8 cellular contexts compared by ENCODE assay signal in genomic region chr19:36488118-36488815, GRCh38. TPM values are rescaled to one million over a fixed set of nuclear protein-coding genes. Genes with fewer than 3 reads are reported as not detected.
DNase-seq lines count a peak whose midpoint lies in the region; ATAC-seq and TF ChIP-seq lines count a peak whose summit lies in the region.

No MANE protein-coding gene starts in this region.

- ATAC-seq in left lung (no peak), HG02884 (IDR thresholded peaks at IDR 0.05; ENCODE audit: unreplicated experiment) (no peak), HG03097 (IDR thresholded peaks at IDR 0.05; ENCODE audit: low FRiP score, unreplicated experiment) (no peak)

- intact Hi-C loops in activated naive CD4-positive, alpha-beta T cell treated with anti-CD3 and anti-CD28 coated beads for 36 hours (cut with micrococcal nuclease) = loop anchor here (2.0 to 5.0 kb wide), 8 partner anchors 69 to 741 kb away; partner anchors contain the start of genes LIN37, PSENEN, U2AF1L4 and ZFP14
- intact Hi-C loops in left lung (cut with DNase I) (no loop called here), transverse colon (cut with DNase I; ENCODE audit: low total_unique reads) (no loop called here)

- H3K36me3 ChIP-seq in adipocyte (ENCODE audit: control insufficient read depth, insufficient read depth, low read length, severe bottlenecking) (peaks cover 2% of the 10 kb centered on the region), left lung (peaks cover 0 to 10% of the 10 kb centered on the region in 2 donors), transverse colon (no peaks in the 10 kb centered on the region)

- no peak for TF ChIP-seq EP300 in transverse colon (IDR thresholded peaks at IDR 0.05; ENCODE audit: low read depth)

- in situ Hi-C loops in transverse colon (cut with MboI; ENCODE audit: low pct_ligation_motif_present in 1 of 4, low pct_unique_long_range_greater_than_20kb in 1 of 4, low sequenced_read_pairs in 3 of 4) = loop anchor here in 1 of 4 donors (25.0 kb wide), 1 partner anchor 276 kb away; the partner anchor contains the start of genes ZNF146 and ZNF565

- CTCF ChIA-PET in activated naive CD4-positive, alpha-beta T cell treated with anti-CD3 and anti-CD28 coated beads for 36 hours (lab: Charles Lee) = interaction anchor here (0.6 kb wide), 2 partner anchors 42 to 69 kb away, joined by 3 to 5 read pairs; no protein-coding TSS in a partner anchor

- H3K36me3 Mint-ChIP-seq in activated naive CD4-positive, alpha-beta T cell treated with anti-CD3 and anti-CD28 coated beads for 36 hours (ENCODE audit: low read depth) = peaks cover 41% of the 10 kb centered on the region

- H3K9me3 ChIP-seq in adipocyte (ENCODE audit: control insufficient read depth, low read length) (no peaks in the 10 kb centered on the region), left lung (peaks cover 0 to 37% of the 10 kb centered on the region in 2 donors), transverse colon (peaks cover 0 to 8% of the 10 kb centered on the region in 2 donors)

- H3K27me3 ChIP-seq in adipocyte (replicated peaks; ENCODE audit: control insufficient read depth, insufficient read depth, low read length) = no peaks in the 10 kb centered on the region
- no peaks in the 10 kb centered on the region for H3K27me3 ChIP-seq in left lung
- no peaks in the 10 kb centered on the region for H3K27me3 ChIP-seq in transverse colon

- peak overlapping the region; percentile 88 to 95 for H3K27ac ChIP-seq in left lung
- H3K27ac ChIP-seq in transverse colon = peak overlapping the region; percentile 95 to 96 (median 95)

- WGBS in transverse colon (ENCODE audit: low coverage in 1 of 2), 2 donors = 39 to 52% methylated on average over 6 to 8 of the region's 8 CpGs

- H3K4me1 Mint-ChIP-seq in activated naive CD4-positive, alpha-beta T cell treated with anti-CD3 and anti-CD28 coated beads for 36 hours (ENCODE audit: low read depth) = peaks cover 19% of the 10 kb centered on the region

- peaks cover 30% of the 10 kb centered on the region for H3K9me3 Mint-ChIP-seq in activated naive CD4-positive, alpha-beta T cell treated with anti-CD3 and anti-CD28 coated beads for 36 hours

- peak overlapping the region; percentile 99 for H3K9ac ChIP-seq in adipocyte (ENCODE audit: low read length)

- peak overlapping the region; percentile 96 for H3K4me3 Mint-ChIP-seq in activated naive CD4-positive, alpha-beta T cell treated with anti-CD3 and anti-CD28 coated beads for 36 hours

- H3K27me3 Mint-ChIP-seq in activated naive CD4-positive, alpha-beta T cell treated with anti-CD3 and anti-CD28 coated beads for 36 hours (ENCODE audit: low read depth) = no peaks in the 10 kb centered on the region

- peak; percentile 6 for DNase-seq in activated naive CD4-positive, alpha-beta T cell treated with anti-CD3 and anti-CD28 coated beads for 36 hours
- DNase-seq in activated naive CD4-positive, alpha-beta T cell (lab: John Stamatoyannopoulos, UW) = no peak
- DNase-seq in adipocyte (ENCODE audit: low read depth) (no peak), left lung (no peak), transverse colon (no peak), retina (no peak)

- H3K4me3 ChIP-seq in adipocyte (ENCODE audit: low read length) (peak overlapping the region; percentile 94), left lung (peak overlapping the region; percentile 64 to 71), transverse colon (peak overlapping the region; percentile 67 to 77 (median 74))

- TF ChIP-seq CTCF in left lung (IDR thresholded peaks at IDR 0.05) = no peak
- no peak for TF ChIP-seq CTCF in transverse colon (IDR thresholded peaks at IDR 0.05)

- H3K27ac Mint-ChIP-seq in activated naive CD4-positive, alpha-beta T cell treated with anti-CD3 and anti-CD28 coated beads for 36 hours = peak overlapping the region; percentile 98

- H3K4me1 ChIP-seq in adipocyte (ENCODE audit: control insufficient read depth, insufficient read depth, low read length) (peaks cover 14% of the 10 kb centered on the region), left lung (peaks cover 3 to 17% of the 10 kb centered on the region in 2 donors), transverse colon (peaks cover 7 to 17% (median 12%) of the 10 kb centered on the region in 4 donors)

- TF ChIP-seq POLR2A in transverse colon (IDR thresholded peaks at IDR 0.05) = no peak

RNA-seq across cellular contexts. Expression of gene ZNF566, which starts 1.1 kb away (rescaled TPM):
- 1 to 10 TPM; 4.4 to 5.3 TPM for total RNA-seq in activated naive CD4-positive, alpha-beta T cell treated with anti-CD3 and anti-CD28 coated beads for 36 hours
- total RNA-seq in left lung (10 to 100 TPM in 1 of 2 donors, 1 to 10 TPM in 1; 8.8 to 12.0 TPM), transverse colon (10 to 100 TPM in 2 of 4 donors, 1 to 10 TPM in 2; 1.9 to 15.1 (median 10.0) TPM)

RNA-seq across cellular contexts. Expression of gene ZNF260, which starts 39.8 kb away (rescaled TPM):
- 1 to 10 TPM; 3.7 to 5.4 TPM for total RNA-seq in activated naive CD4-positive, alpha-beta T cell treated with anti-CD3 and anti-CD28 coated beads for 36 hours
- 10 to 100 TPM in 1 of 2 donors, 1 to 10 TPM in 1; 8.5 to 14.4 TPM for total RNA-seq in left lung
- total RNA-seq in transverse colon = 10 to 100 TPM in 1 of 4 donors, 1 to 10 TPM in 3; 2.6 to 11.1 (median 7.4) TPM
